16 cellular contexts compared by ENCODE assay signal in genomic region chr2:15874311-15874710, GRCh38.
"Had no signal": no experiment of that assay in that cellular context is flagged by ENCODE, and none has a peak within 500 bp of the region (broad histone marks: within the 10 kb centered on the region; RNA-seq: fewer than 3 reads in every experiment).

No MANE protein-coding gene starts in this region.

- H3K4me3 ChIP-seq: coronary artery, heart left ventricle, left ventricle myocardium inferior had no signal

- H3K27ac Mint-ChIP-seq: activated CD4-positive, alpha-beta T cell treated with anti-CD3 and anti-CD28 coated beads, Interleukin-2, amount 10 ng/mL, durations not matched to agents 7 days and 5 days; activated naive CD8-positive, alpha-beta T cell treated with anti-CD3 and anti-CD28 coated beads, Interleukin-2, amount 10 ng/mL, durations not matched to agents 7 days and 5 days; brain; natural killer cell treated with Interleukin-12 subunit alpha and Interleukin-12 subunit beta and Interleukin-15 and Interleukin-18, amount 100 ng/mL, for 72 hours; progenitor cell of endocrine pancreas; stimulated activated naive CD8-positive, alpha-beta T cell treated with anti-CD3 and anti-CD28 coated beads, Interleukin-15, amount 100 ng/mL, for 72 hours had no signal

- DNase-seq: activated CD4-positive, alpha-beta T cell treated with anti-CD3 and anti-CD28 coated beads, Interleukin-2, amount 10 ng/mL, durations not matched to agents 7 days and 5 days; activated CD8-positive, alpha-beta memory T cell treated with anti-CD3 and anti-CD28 coated beads for 24 hours; activated naive CD8-positive, alpha-beta T cell treated with anti-CD3 and anti-CD28 coated beads, Interleukin-2, amount 10 ng/mL, durations not matched to agents 7 days and 5 days; heart left ventricle; left ventricle myocardium inferior; mesenchymal stem cell; occipital lobe; stimulated activated naive CD8-positive, alpha-beta T cell treated with anti-CD3 and anti-CD28 coated beads, Interleukin-15, amount 100 ng/mL, for 72 hours had no signal

- H3K27ac ChIP-seq: coronary artery, heart left ventricle, left ventricle myocardium inferior had no signal

- H3K27me3 Mint-ChIP-seq: activated naive CD8-positive, alpha-beta T cell treated with anti-CD3 and anti-CD28 coated beads, Interleukin-2, amount 10 ng/mL, durations not matched to agents 7 days and 5 days; brain; central memory CD8-positive, alpha-beta T cell; natural killer cell treated with Interleukin-12 subunit alpha and Interleukin-12 subunit beta and Interleukin-15 and Interleukin-18, amount 100 ng/mL, for 72 hours; progenitor cell of endocrine pancreas; stimulated activated naive CD8-positive, alpha-beta T cell treated with anti-CD3 and anti-CD28 coated beads, Interleukin-15, amount 100 ng/mL, for 72 hours had no signal

- H3K4me3 Mint-ChIP-seq: activated CD4-positive, alpha-beta T cell treated with anti-CD3 and anti-CD28 coated beads, Interleukin-2, amount 10 ng/mL, durations not matched to agents 7 days and 5 days; activated naive CD8-positive, alpha-beta T cell treated with anti-CD3 and anti-CD28 coated beads, Interleukin-2, amount 10 ng/mL, durations not matched to agents 7 days and 5 days; brain; central memory CD8-positive, alpha-beta T cell; natural killer cell treated with Interleukin-12 subunit alpha and Interleukin-12 subunit beta and Interleukin-15 and Interleukin-18, amount 100 ng/mL, for 72 hours; stimulated activated naive CD8-positive, alpha-beta T cell treated with anti-CD3 and anti-CD28 coated beads, Interleukin-15, amount 100 ng/mL, for 72 hours had no signal

- H3K27me3 ChIP-seq: heart left ventricle had no signal

- FAIRE-seq: frontal cortex, islet of Langerhans had no signal

- H3K4me1 Mint-ChIP-seq: activated CD4-positive, alpha-beta T cell treated with anti-CD3 and anti-CD28 coated beads, Interleukin-2, amount 10 ng/mL, durations not matched to agents 7 days and 5 days; activated naive CD8-positive, alpha-beta T cell treated with anti-CD3 and anti-CD28 coated beads, Interleukin-2, amount 10 ng/mL, durations not matched to agents 7 days and 5 days; brain; central memory CD8-positive, alpha-beta T cell; stimulated activated naive CD8-positive, alpha-beta T cell treated with anti-CD3 and anti-CD28 coated beads, Interleukin-15, amount 100 ng/mL, for 72 hours had no signal

- H3K36me3 Mint-ChIP-seq: activated naive CD8-positive, alpha-beta T cell treated with anti-CD3 and anti-CD28 coated beads, Interleukin-2, amount 10 ng/mL, durations not matched to agents 7 days and 5 days; brain; natural killer cell treated with Interleukin-12 subunit alpha and Interleukin-12 subunit beta and Interleukin-15 and Interleukin-18, amount 100 ng/mL, for 72 hours had no signal

- H3K9me3 Mint-ChIP-seq: activated naive CD8-positive, alpha-beta T cell treated with anti-CD3 and anti-CD28 coated beads, Interleukin-2, amount 10 ng/mL, durations not matched to agents 7 days and 5 days; natural killer cell treated with Interleukin-12 subunit alpha and Interleukin-12 subunit beta and Interleukin-15 and Interleukin-18, amount 100 ng/mL, for 72 hours had no signal

- H3K36me3 ChIP-seq: heart left ventricle, left ventricle myocardium inferior had no signal

- H3K4me1 ChIP-seq: heart left ventricle, left ventricle myocardium inferior had no signal

- ATAC-seq: heart left ventricle; natural killer cell treated with Interleukin-12 subunit alpha and Interleukin-12 subunit beta and Interleukin-15 and Interleukin-18, amount 100 ng/mL, for 72 hours; sciatic nerve; stimulated activated naive CD8-positive, alpha-beta T cell treated with anti-CD3 and anti-CD28 coated beads, Interleukin-15, amount 100 ng/mL, for 72 hours had no signal
